In genomic region chr1:16145988-16146887, GRCh38 we compare ENCODE assay signal across 1 cellular context.
TF ChIP-seq lines count a peak whose summit lies in the region.

No MANE protein-coding gene starts in this region.

TF ChIP-seq in K562, 482 proteins besides CTCF, POLR2A, EP300 and RAD21 (continued from another document and continues in another):
- no peak for TF ChIP-seq REST (CRISPR knock-in tag; IDR thresholded peaks at IDR 0.05; ENCODE audit: low read depth)
- TF ChIP-seq ZBTB8A (IDR thresholded peaks at IDR 0.05; ENCODE audit: partially characterized antibody): no peak
- 0 out of 2 replicates have a peak, but pooled peaks have one; percentile 44 for TF ChIP-seq KLF13 (tag; IDR thresholded peaks at IDR 0.05; ENCODE audit: borderline replicate concordance, low read depth)
- TF ChIP-seq NCOA1 (IDR thresholded peaks at IDR 0.05; ENCODE audit: low read depth): peak; percentile 78; the same call in 1 of the 2 replicates
- no peak for TF ChIP-seq RHOXF2B (CRISPR knock-in tag; conservative IDR thresholded peaks at IDR 0.05)
- TF ChIP-seq PKNOX1 (IDR thresholded peaks at IDR 0.05): peak; percentile 77
- no peak for TF ChIP-seq RBM15 (IDR thresholded peaks at IDR 0.05; ENCODE audit: insufficient read depth, low read length)
- no peak for TF ChIP-seq RBM34 (IDR thresholded peaks at IDR 0.05; ENCODE audit: borderline replicate concordance, insufficient read depth, low read length)
- no peak for TF ChIP-seq TAF7 (tag; IDR thresholded peaks at IDR 0.05)
- 0 out of 2 replicates have a peak, but pooled peaks have one; percentile 72 for TF ChIP-seq PTBP1 (IDR thresholded peaks at IDR 0.05; ENCODE audit: low read depth, low read length)
- no peak; the same call in 1 of the 2 replicates for TF ChIP-seq ZNF592 (IDR thresholded peaks at IDR 0.05)
- TF ChIP-seq BACH1 (tag; IDR thresholded peaks at IDR 0.05): no peak
- TF ChIP-seq SRSF1 (IDR thresholded peaks at IDR 0.05; ENCODE audit: low read depth, low read length): no peak
- TF ChIP-seq ESRRB (CRISPR knock-in tag; IDR thresholded peaks at IDR 0.05; ENCODE audit: borderline replicate concordance): no peak
- no peak for TF ChIP-seq FOXP4 (CRISPR knock-in tag; IDR thresholded peaks at IDR 0.05; ENCODE audit: borderline replicate concordance)
- no peak for TF ChIP-seq HCFC1 (IDR thresholded peaks at IDR 0.05; ENCODE audit: low read depth, low read length)
- no peak; the same call in 1 of the 2 replicates for TF ChIP-seq HMBOX1 (IDR thresholded peaks at IDR 0.05)
- TF ChIP-seq FOXA1 (IDR thresholded peaks at IDR 0.05; ENCODE audit: borderline replicate concordance): no peak
- no peak for TF ChIP-seq ZC3H11A (IDR thresholded peaks at IDR 0.05; ENCODE audit: low read depth, low read length)
- TF ChIP-seq ZNF764 (CRISPR knock-in tag; IDR thresholded peaks at IDR 0.05; ENCODE audit: low read depth): no peak
- no peak for TF ChIP-seq BDP1 (IDR thresholded peaks at IDR 0.05; ENCODE audit: insufficient read depth, insufficient read length)
- no peak for TF ChIP-seq ZNF175 (CRISPR knock-in tag; IDR thresholded peaks at IDR 0.05; ENCODE audit: low read depth)
- no peak for TF ChIP-seq MYBL2 (IDR thresholded peaks at IDR 0.05; ENCODE audit: low read depth)
- no peak for TF ChIP-seq MYBL2 (CRISPR knock-in tag; IDR thresholded peaks at IDR 0.05; ENCODE audit: borderline replicate concordance)
- no peak for TF ChIP-seq ZNF347 (CRISPR knock-in tag; IDR thresholded peaks at IDR 0.05; ENCODE audit: low read depth)
- TF ChIP-seq ZBTB11 (CRISPR knock-in tag; IDR thresholded peaks at IDR 0.05): no peak
- TF ChIP-seq ZEB2 (IDR thresholded peaks at IDR 0.05): no peak
- TF ChIP-seq L3MBTL2 (IDR thresholded peaks at IDR 0.05): peak; percentile 33; the same call in 1 of the 2 replicates
- no peak for TF ChIP-seq KAT7 (CRISPR knock-in tag; IDR thresholded peaks at IDR 0.05; ENCODE audit: borderline replicate concordance)
- no peak for TF ChIP-seq JUNB (CRISPR knock-in tag; conservative IDR thresholded peaks at IDR 0.05)
- TF ChIP-seq ZNF431 (CRISPR knock-in tag; IDR thresholded peaks at IDR 0.05): no peak
- no peak for TF ChIP-seq ZNF76 (CRISPR knock-in tag; IDR thresholded peaks at IDR 0.05; ENCODE audit: borderline replicate concordance)
- peak; percentile 77 for TF ChIP-seq GATAD2B (IDR thresholded peaks at IDR 0.05; ENCODE audit: borderline replicate concordance)
- peak; percentile 33; the same call in 1 of the 2 replicates for TF ChIP-seq TRIM28 (IDR thresholded peaks at IDR 0.05)
- no peak for TF ChIP-seq UBTF (IDR thresholded peaks at IDR 0.05; ENCODE audit: borderline replicate concordance in 1 of 2, low read depth in 2 of 2, low read length in 2 of 2)
- no peak for TF ChIP-seq ZNF134 (CRISPR knock-in tag; conservative IDR thresholded peaks at IDR 0.05)
- no peak for TF ChIP-seq CSDE1 (IDR thresholded peaks at IDR 0.05)
- no peak for TF ChIP-seq KDM2B (CRISPR knock-in tag; IDR thresholded peaks at IDR 0.05)
- TF ChIP-seq EGR1 (conservative IDR thresholded peaks at IDR 0.05): peak; percentile 99
- TF ChIP-seq ZNF23 (CRISPR knock-in tag; IDR thresholded peaks at IDR 0.05): no peak
- no peak for TF ChIP-seq SNAPC5 (CRISPR knock-in tag; IDR thresholded peaks at IDR 0.05)
- TF ChIP-seq NCOA2 (IDR thresholded peaks at IDR 0.05; ENCODE audit: partially characterized antibody in 2 of 2): no peak
